Comparison of ENCODE assay signal across 10 cellular contexts in genomic region chr4:153514001-153514526, GRCh38. TPM values are rescaled to one million over a fixed set of nuclear protein-coding genes. Genes with fewer than 3 reads are reported as not detected.
DNase-seq lines count a peak whose midpoint lies in the region; ATAC-seq and TF ChIP-seq lines count a peak whose summit lies in the region.
"Had no signal": no experiment of that assay in that cellular context is flagged by ENCODE, and none has a peak within 500 bp of the region (broad histone marks: within the 10 kb centered on the region; RNA-seq: fewer than 3 reads in every experiment).

No MANE protein-coding gene starts in this region.

- CTCF ChIA-PET in CD8-positive, alpha-beta T cell (lab: Charles Lee), result interaction anchor here (0.7 to 2.0 kb wide), 6 partner anchors 16 to 171 kb away, joined by 3 to 4 read pairs (median 3); no protein-coding TSS in a partner anchor

- TF ChIP-seq POLR2A in vagina (IDR thresholded peaks at IDR 0.05), result no peak

- POLR2A ChIA-PET in CD8-positive, alpha-beta T cell (lab: Charles Lee), result interaction anchor here (0.7 to 1.5 kb wide), 3 partner anchors 9 to 43 kb away, joined by 3 to 5 read pairs (median 3); no protein-coding TSS in a partner anchor

- in situ Hi-C loops in brain microvascular endothelial cell (cut with HindIII; ENCODE audit: low pct_ligation_motif_present, low sequenced_read_pairs), result no loop called here

- H3K4me1 Mint-ChIP-seq in CD8-positive, alpha-beta T cell (ENCODE audit: low read depth), result peaks cover 79% of the 10 kb centered on the region
- peaks cover 73 to 80% of the 10 kb centered on the region in 2 donors for H3K4me1 Mint-ChIP-seq in natural killer cell

- intact Hi-C loops in CD8-positive, alpha-beta T cell (cut with DNase I, micrococcal nuclease), result no loop called here
- intact Hi-C loops in natural killer cell (cut with micrococcal nuclease), result no loop called here
- intact Hi-C loops in vagina (cut with DNase I), result no loop called here

- H3K27me3 Mint-ChIP-seq in CD8-positive, alpha-beta T cell (ENCODE audit: low read depth), result no peaks in the 10 kb centered on the region
- H3K27me3 Mint-ChIP-seq in natural killer cell (ENCODE audit: low read depth in 2 of 2), result no peaks in the 10 kb centered on the region

- H3K27ac ChIP-seq in CD8-positive, alpha-beta T cell (ENCODE audit: low read depth, low read length), result no peak overlapping the region
- H3K27ac ChIP-seq in brain microvascular endothelial cell (peak overlapping the region; percentile 72), vagina (no peak overlapping the region)

- H3K36me3 ChIP-seq in CD8-positive, alpha-beta T cell (ENCODE audit: insufficient read depth, low read length), result peaks cover 5% of the 10 kb centered on the region
- H3K36me3 ChIP-seq in brain microvascular endothelial cell (replicated peaks) (no peaks in the 10 kb centered on the region), vagina (no peaks in the 10 kb centered on the region)

- ATAC-seq in CD8-positive, alpha-beta T cell, result no peak
- ATAC-seq in natural killer cell, result no peak

- no peaks in the 10 kb centered on the region for H3K9me3 Mint-ChIP-seq in CD8-positive, alpha-beta T cell
- H3K9me3 Mint-ChIP-seq in natural killer cell, result no peaks in the 10 kb centered on the region

- H3K4me3 Mint-ChIP-seq in CD8-positive, alpha-beta T cell, result no peak overlapping the region
- H3K4me3 Mint-ChIP-seq in natural killer cell, result no peak overlapping the region

- peaks cover 22% of the 10 kb centered on the region for H3K4me1 ChIP-seq in CD8-positive, alpha-beta T cell (ENCODE audit: insufficient read depth, low read length)
- peaks cover 27% of the 10 kb centered on the region for H3K4me1 ChIP-seq in vagina

- DNase-seq in CD8-positive, alpha-beta T cell, result no peak
- DNase-seq in HT1080 (ENCODE audit: low read depth) (peak; percentile 29), brain microvascular endothelial cell (peak; percentile 80), natural killer cell (no peak), HK-2 (ENCODE audit: unreplicated experiment) (no peak), vagina (ENCODE audit: extremely low spot score in 2 of 2) (no peak), NOMO-1 treated with DMSO at 0.1 percent for 48 hours (lab: John Stamatoyannopoulos, UW; ENCODE audit: unreplicated experiment) (no peak)
- no peak for DNase-seq in effector CD8-positive, alpha-beta T cell (lab: John Stamatoyannopoulos, UW)
- DNase-seq: NCI-H146, T-helper 1 cell had no signal

- H3K36me3 Mint-ChIP-seq in CD8-positive, alpha-beta T cell, result peaks cover 58% of the 10 kb centered on the region
- H3K36me3 Mint-ChIP-seq in natural killer cell, result no peaks in the 10 kb centered on the region

- H3K4me3 ChIP-seq in CD8-positive, alpha-beta T cell (ENCODE audit: low read depth, low read length), result no peak overlapping the region
- H3K4me3 ChIP-seq in brain microvascular endothelial cell (ENCODE audit: low read depth, low read length) (no peak overlapping the region), vagina (no peak overlapping the region)

- H3K27me3 ChIP-seq in CD8-positive, alpha-beta T cell (ENCODE audit: insufficient read depth, low read length), result no peaks in the 10 kb centered on the region
- no peaks in the 10 kb centered on the region for H3K27me3 ChIP-seq in brain microvascular endothelial cell (replicated peaks)
- no peaks in the 10 kb centered on the region for H3K27me3 ChIP-seq in vagina

- no peak for TF ChIP-seq CTCF in CD8-positive, alpha-beta T cell (IDR thresholded peaks at IDR 0.05)
- no peak for TF ChIP-seq CTCF in brain microvascular endothelial cell (IDR thresholded peaks at IDR 0.05; ENCODE audit: low read depth, low read length, missing control alignments)
- TF ChIP-seq CTCF in natural killer cell (IDR thresholded peaks at IDR 0.05), result no peak
- no peak for TF ChIP-seq CTCF in vagina (IDR thresholded peaks at IDR 0.05)

- no peaks in the 10 kb centered on the region for H3K9me3 ChIP-seq in CD8-positive, alpha-beta T cell (ENCODE audit: low read length)
- no peaks in the 10 kb centered on the region for H3K9me3 ChIP-seq in vagina

- peak overlapping the region; percentile 3 for H3K27ac Mint-ChIP-seq in CD8-positive, alpha-beta T cell
- peak overlapping the region; percentile 42 to 63 for H3K27ac Mint-ChIP-seq in natural killer cell

RNA-seq across cellular contexts. Expression of gene TMEM131L, which starts 47.9 kb away (rescaled TPM):
- 10 to 100 TPM; 80.8 to 83.1 TPM for total RNA-seq in CD8-positive, alpha-beta T cell
- total RNA-seq in HT1080 (2014; rRNA removed; shearing (Covaris generic)), result 9.9 and 10.0 TPM in 2 replicates
- polyA plus RNA-seq in HT1080 (2015; cell fraction: cytosol; rRNA removed), result 3.6 and 5.1 TPM in 2 replicates
- 18.0 and 19.0 TPM in 2 replicates for polyA plus RNA-seq in HT1080 (2015; cell fraction: nucleus; rRNA removed)
- total RNA-seq in natural killer cell, result 100 to 1,000 TPM in 1 of 3 donors, 10 to 100 TPM in 2; 67.8 to 105 (median 71.1) TPM
- total RNA-seq in vagina, result 17.7 TPM

Comparison
In these comparisons a context has a peak if more than half of its experiments do, and no peak if none do; other contexts are left out.
1. DNase-seq: peak in HT1080 (single experiment) and brain microvascular endothelial cell (single experiment); none in CD8-positive, alpha-beta T cell (0 of 7), natural killer cell (single experiment), HK-2 (single experiment), vagina (0 of 2), effector CD8-positive, alpha-beta T cell (single experiment) and NOMO-1 treated with DMSO at 0.1 percent for 48 hours (single experiment).